Comparison of ENCODE assay signal across 19 cellular contexts in the genomic region with DNA sequence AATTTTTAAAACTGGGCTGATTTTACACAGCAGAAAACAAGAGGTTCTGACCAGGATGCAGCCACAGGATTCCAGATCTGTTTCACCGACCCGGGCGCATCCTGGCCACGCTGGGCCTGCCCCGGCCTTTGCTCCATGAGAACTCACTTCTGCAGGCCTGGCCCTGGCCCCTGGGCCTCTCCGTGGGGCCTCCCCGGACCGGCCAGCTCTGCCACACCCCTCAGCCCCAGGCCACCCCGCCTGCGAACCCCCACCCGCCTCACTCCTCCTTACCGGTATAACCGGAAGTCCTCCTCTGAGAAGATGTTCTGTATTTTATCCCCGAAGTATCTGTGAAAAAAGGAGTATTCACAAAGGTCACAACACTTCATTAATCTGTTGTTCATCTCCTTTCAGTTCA. TPM values are rescaled to one million over a fixed set of nuclear protein-coding genes. Genes with fewer than 3 reads are reported as not detected.
DNase-seq lines count a peak whose midpoint lies in the region; ATAC-seq and TF ChIP-seq lines count a peak whose summit lies in the region.
"Had no signal": no experiment of that assay in that cellular context is flagged by ENCODE, and none has a peak within 500 bp of the region (broad histone marks: within the 10 kb centered on the region; RNA-seq: fewer than 3 reads in every experiment).

No MANE protein-coding gene starts in this region.

- H3K4me2 ChIP-seq in osteoblast (ENCODE audit: insufficient read depth, low read length): no peak overlapping the region
- H3K4me2 ChIP-seq: BLaER1 had no signal

- H3K4me3 Mint-ChIP-seq in endothelial cell (ENCODE audit: unreplicated experiment) (no peak overlapping the region), nephron progenitor cell (no peak overlapping the region)
- H3K4me3 Mint-ChIP-seq: CD14-positive monocyte; CD4-positive, alpha-beta memory T cell; CD4-positive, CD25-positive, alpha-beta regulatory T cell; CD8-positive, alpha-beta memory T cell had no signal

- H3K36me3 Mint-ChIP-seq in endothelial cell (ENCODE audit: low read depth, unreplicated experiment) (peaks cover 3% of the 10 kb centered on the region), nephron progenitor cell (ENCODE audit: low read depth) (peaks cover 35% of the 10 kb centered on the region)

- no peaks in the 10 kb centered on the region for H3K79me2 ChIP-seq in osteoblast (ENCODE audit: insufficient read depth, low read length)

- no peak overlapping the region for H3K4me3 ChIP-seq in osteoblast (ENCODE audit: insufficient read depth, low read length)
- H3K4me3 ChIP-seq: BLaER1 had no signal

- no peak for ATAC-seq in GM18870 (IDR thresholded peaks at IDR 0.05; ENCODE audit: unreplicated experiment)

- no peaks in the 10 kb centered on the region for H3K36me3 ChIP-seq in osteoblast (ENCODE audit: insufficient read depth, low read length)
- H3K36me3 ChIP-seq: BE2C had no signal

- H3K4me1 ChIP-seq in osteoblast (ENCODE audit: insufficient read depth, low read length): no peaks in the 10 kb centered on the region

- H3K4me1 Mint-ChIP-seq in endothelial cell (ENCODE audit: unreplicated experiment) (no peaks in the 10 kb centered on the region), nephron progenitor cell (peaks cover 16% of the 10 kb centered on the region)

- TF ChIP-seq CTCF in endothelial cell (IDR thresholded peaks at IDR 0.05; ENCODE audit: unreplicated experiment): no peak
- no peak for TF ChIP-seq CTCF in nephron progenitor cell (IDR thresholded peaks at IDR 0.05)
- TF ChIP-seq CTCF in osteoblast (IDR thresholded peaks at IDR 0.05; ENCODE audit: extremely low read depth, low read depth, low read length): no peak

- peak overlapping the region; percentile 48 for H3K27ac Mint-ChIP-seq in endothelial cell (ENCODE audit: unreplicated experiment)
- peak overlapping the region; percentile 91 for H3K27ac Mint-ChIP-seq in nephron progenitor cell
- H3K27ac Mint-ChIP-seq: CD14-positive monocyte; CD4-positive, alpha-beta memory T cell; CD4-positive, CD25-positive, alpha-beta regulatory T cell had no signal

- H3K9me3 ChIP-seq in osteoblast (ENCODE audit: low read depth, low read length): no peaks in the 10 kb centered on the region
- H3K9me3 ChIP-seq: BE2C, BLaER1 had no signal

- peaks cover 4% of the 10 kb centered on the region for H4K20me1 ChIP-seq in osteoblast (ENCODE audit: insufficient read depth, low read length)

- H3K27me3 Mint-ChIP-seq in endothelial cell (ENCODE audit: unreplicated experiment) (peaks cover 7% of the 10 kb centered on the region), nephron progenitor cell (ENCODE audit: low read depth, poor library complexity) (peaks cover 3% of the 10 kb centered on the region)
- H3K27me3 Mint-ChIP-seq: CD4-positive, alpha-beta memory T cell; CD4-positive, CD25-positive, alpha-beta regulatory T cell; CD8-positive, alpha-beta memory T cell had no signal

- DNase-seq in endothelial cell (ENCODE audit: low spot score) (no peak), nephron progenitor cell (no peak), osteoblast (ENCODE audit: insufficient read length, low spot score, missing footprints) (peak; percentile 69), cardiac septum (ENCODE audit: low spot score) (no peak), DMS114 treated with DMSO at 0.1 percent for 48 hours (lab: John Stamatoyannopoulos, UW; ENCODE audit: unreplicated experiment) (no peak)
- DNase-seq: 8988T; ACHN; BE2C; C1 segment of cervical spinal cord; CD4-positive, alpha-beta memory T cell; CD4-positive, CD25-positive, alpha-beta regulatory T cell; CD8-positive, alpha-beta memory T cell; COR-L47; DMS 273 treated with DMSO at 0.1 percent for 48 hours; DMS79 treated with DMSO at 0.1 percent for 48 hours; GF-D8 had no signal

- H2AFZ ChIP-seq in osteoblast (ENCODE audit: low read length): no peak overlapping the region

- no peak overlapping the region for H3K27ac ChIP-seq in osteoblast (ENCODE audit: low read depth, low read length)
- H3K27ac ChIP-seq: BLaER1 had no signal

- intact Hi-C loops in cardiac septum (cut with DNase I): no loop called here

- H3K27me3 ChIP-seq in osteoblast (ENCODE audit: insufficient read depth, low read length): no peaks in the 10 kb centered on the region
- H3K27me3 ChIP-seq: BE2C had no signal

- H3K9me3 Mint-ChIP-seq in endothelial cell (ENCODE audit: unreplicated experiment) (no peaks in the 10 kb centered on the region), nephron progenitor cell (no peaks in the 10 kb centered on the region)
- H3K9me3 Mint-ChIP-seq: CD14-positive monocyte; CD4-positive, alpha-beta memory T cell; CD4-positive, CD25-positive, alpha-beta regulatory T cell; CD8-positive, alpha-beta memory T cell had no signal

RNA-seq across cellular contexts. Expression of a gene that starts 13.1 kb away (rescaled TPM):
- total RNA-seq in endothelial cell (ENCODE audit: unreplicated experiment) (22.0 TPM), osteoblast (13.0 and 20.3 TPM in 2 replicates), cardiac septum (14.3 TPM)

RNA-seq across cellular contexts. Expression of a gene that starts 13.3 kb away (rescaled TPM):
- total RNA-seq in endothelial cell (ENCODE audit: unreplicated experiment) (15.7 TPM), osteoblast (25.3 and 27.4 TPM in 2 replicates), cardiac septum (31.3 TPM)

RNA-seq across cellular contexts. Expression of a gene that starts 33.5 kb away (rescaled TPM):
- total RNA-seq in endothelial cell (ENCODE audit: unreplicated experiment) (not detected), osteoblast (not detected in 2 replicates), cardiac septum (0.51 TPM)
- total RNA-seq: CD4-positive, alpha-beta memory T cell; CD4-positive, CD25-positive, alpha-beta regulatory T cell; CD8-positive, alpha-beta memory T cell had no signal

RNA-seq across cellular contexts. Expression of a gene that starts 45.5 kb away (rescaled TPM):
- 75.7 TPM for total RNA-seq in endothelial cell (ENCODE audit: unreplicated experiment)
- 72.4 and 75.1 TPM in 2 replicates for total RNA-seq in osteoblast
- 37.4 TPM for total RNA-seq in cardiac septum

RNA-seq across cellular contexts. Expression of a gene that starts 46.0 kb away (rescaled TPM):
- total RNA-seq in endothelial cell (ENCODE audit: unreplicated experiment): 0.26 TPM
- total RNA-seq in osteoblast: under 0.01 and 0.29 TPM in 2 replicates
- total RNA-seq in cardiac septum: not detected
- total RNA-seq: CD4-positive, alpha-beta memory T cell; CD4-positive, CD25-positive, alpha-beta regulatory T cell; CD8-positive, alpha-beta memory T cell had no signal
